7 cellular contexts compared by ENCODE assay signal in genomic region chr7:152825884-152826283, GRCh38.
DNase-seq lines count a peak whose midpoint lies in the region; ATAC-seq and TF ChIP-seq lines count a peak whose summit lies in the region.
"Not testable (repeated sequence)": the region's sequence is repeated elsewhere in the genome, so short reads cannot be mapped to it uniquely, and the experiment has no call there.

No MANE protein-coding gene starts in this region.

- not testable (repeated sequence) for H2AK5ac ChIP-seq in IMR-90 (ENCODE audit: low read depth, low read length)

- H3K23ac ChIP-seq in IMR-90 (ENCODE audit: low read depth, low read length) = not testable (repeated sequence)

- not testable (repeated sequence) for H3K9ac ChIP-seq in IMR-90 (ENCODE audit: low read depth, low read length)

- CTCF ChIA-PET in Calu3 (lab: Charles Lee); IMR-90 (lab: Yijun Ruan, JAX): not testable (repeated sequence)

- H3K36me3 ChIP-seq in IMR-90 (ENCODE audit: control insufficient read depth, insufficient read depth, low read length) = not testable (repeated sequence)

- not testable (repeated sequence) for H3K27ac Mint-ChIP-seq in Calu3 (ENCODE audit: unreplicated experiment)

- ATAC-seq in IMR-90 (ENCODE audit: low read depth) = peak; percentile 59; the same call in 1 of the 2 replicates
- peak; percentile 90 to 91 for ATAC-seq in activated CD4-positive, CD25-positive, alpha-beta regulatory T cell treated with anti-CD3 and anti-CD28 coated beads, Interleukin-2, amount 50 U/mL, for 24 hours

- not testable (repeated sequence) for H4K91ac ChIP-seq in IMR-90 (ENCODE audit: insufficient read depth, low read depth, low read length)

- H4K8ac ChIP-seq in IMR-90 (ENCODE audit: low read depth in 2 of 2, low read length in 2 of 2) = not testable (repeated sequence)

- H2AK9ac ChIP-seq in IMR-90 (replicated peaks; ENCODE audit: low read depth, low read length, poor library complexity) = not testable (repeated sequence)

- H2BK5ac ChIP-seq in IMR-90 (ENCODE audit: low read depth, low read length, poor library complexity, severe bottlenecking) = not testable (repeated sequence)

- not testable (repeated sequence) for H3K18ac ChIP-seq in IMR-90 (ENCODE audit: low read depth, low read length)

- H2BK120ac ChIP-seq in IMR-90 (ENCODE audit: low read depth, low read length) = not testable (repeated sequence)

- not testable (repeated sequence) for H2AFZ ChIP-seq in IMR-90 (replicated peaks; ENCODE audit: low read length, poor library complexity)

- H4K5ac ChIP-seq in IMR-90 (ENCODE audit: low read depth, low read length) = not testable (repeated sequence)

- H3K4me3 Mint-ChIP-seq in Calu3 (ENCODE audit: low read depth, unreplicated experiment) = not testable (repeated sequence)

- in situ Hi-C loops in IMR-90 (cut with MboI; ENCODE audit: low sequenced_read_pairs) = not testable (repeated sequence)

- H3K4me3 ChIP-seq in IMR-90 (ENCODE audit: insufficient read depth, low read depth, low read length); epithelial cell of esophagus (ENCODE audit: low read length): not testable (repeated sequence)

- H3K79me1 ChIP-seq in IMR-90 (ENCODE audit: low read depth in 1 of 2, low read length in 2 of 2) = not testable (repeated sequence)

- H2BK15ac ChIP-seq in IMR-90 (ENCODE audit: low read depth, low read length) = not testable (repeated sequence)

- intact Hi-C loops in Calu3 (cut with micrococcal nuclease; ENCODE audit: unreplicated experiment) = loop anchor here (5.0 kb wide), 1 partner anchor 489 kb away; no protein-coding TSS in a partner anchor
- intact Hi-C loops in IMR-90 (cut with micrococcal nuclease) = not testable (repeated sequence)

- H3K27ac ChIP-seq in IMR-90 (ENCODE audit: insufficient read depth, low read length) = not testable (repeated sequence)

- not testable (repeated sequence) for H3K9me3 ChIP-seq in IMR-90 (ENCODE audit: control insufficient read depth, insufficient read depth, low read length)

- POLR2A ChIA-PET in IMR-90 (lab: Charles Lee; ENCODE audit: unreplicated experiment) = not testable (repeated sequence)

- not testable (repeated sequence) for H3K4me2 ChIP-seq in IMR-90 (ENCODE audit: low read depth, low read length)

- DNase-seq in Calu3 (peak; percentile 11), IMR-90 (peak; percentile 20), NOMO-1 treated with DMSO at 0.1 percent for 48 hours (lab: John Stamatoyannopoulos, UW; ENCODE audit: unreplicated experiment) (peak; percentile 2), astrocyte of the hippocampus (ENCODE audit: low read depth, low spot score) (peak; percentile 30), epithelial cell of esophagus (ENCODE audit: low read depth) (peak; percentile 75), kidney tubule cell (ENCODE audit: low spot score) (peak; percentile 45)

- H3K9me1 ChIP-seq in IMR-90 (ENCODE audit: insufficient read depth, low read length) = not testable (repeated sequence)

- BruUV-seq in Calu3 (replicated peaks; lab: Mats Ljungman, UMichigan); IMR-90 (replicated peaks; lab: Mats Ljungman, UMichigan): not testable (repeated sequence)

- H3K4me1 ChIP-seq in IMR-90 (ENCODE audit: control insufficient read depth, insufficient read depth, low read length) = not testable (repeated sequence)

- H3K4ac ChIP-seq in IMR-90 (ENCODE audit: low read depth, low read length) = not testable (repeated sequence)

- not testable (repeated sequence) for H3K27me3 ChIP-seq in IMR-90 (ENCODE audit: control insufficient read depth, insufficient read depth, low read length)

- not testable (repeated sequence) for H2BK20ac ChIP-seq in IMR-90 (ENCODE audit: low read depth, low read length)

- TF ChIP-seq RAD21 in IMR-90 (IDR thresholded peaks at IDR 0.05; ENCODE audit: low read length) = not testable (repeated sequence)

- H3K9me3 Mint-ChIP-seq in Calu3 (ENCODE audit: low read depth, unreplicated experiment) = not testable (repeated sequence)

- TF ChIP-seq CTCF in Calu3 (IDR thresholded peaks at IDR 0.05; ENCODE audit: unreplicated experiment); IMR-90 (conservative IDR thresholded peaks at IDR 0.05; ENCODE audit: low read depth, low read length); epithelial cell of esophagus (IDR thresholded peaks at IDR 0.05; ENCODE audit: insufficient read depth, low read depth, low read length, missing control alignments): not testable (repeated sequence)

- not testable (repeated sequence) for H3K14ac ChIP-seq in IMR-90 (replicated peaks; ENCODE audit: low read depth, low read length)

- not testable (repeated sequence) for H3K36me3 Mint-ChIP-seq in Calu3 (ENCODE audit: insufficient read depth, unreplicated experiment)

- H3K27me3 Mint-ChIP-seq in Calu3 (ENCODE audit: unreplicated experiment) = not testable (repeated sequence)

- dilution Hi-C loops in IMR-90 (cut with HindIII; ENCODE audit: low sequenced_read_pairs, unreplicated experiment) = not testable (repeated sequence)

- H3K4me1 Mint-ChIP-seq in Calu3 (ENCODE audit: low read depth, unreplicated experiment) = not testable (repeated sequence)

- TF ChIP-seq POLR2A in IMR-90 (IDR thresholded peaks at IDR 0.05; ENCODE audit: low read depth, low read length) = not testable (repeated sequence)

- no CpG with 5 or more reads among the region's 8 CpGs for WGBS in IMR-90 (ENCODE audit: extremely low coverage in 2 of 2, insufficient read length in 1 of 2), 2 experiments

- H4K20me1 ChIP-seq in IMR-90 (ENCODE audit: insufficient read depth, low read length) = not testable (repeated sequence)

- not testable (repeated sequence) for H3K56ac ChIP-seq in IMR-90 (ENCODE audit: extremely low read depth, insufficient read depth, low read length)

TF ChIP-seq in IMR-90, 13 proteins besides CTCF, POLR2A, EP300 and RAD21:
- TF ChIP-seq FOS (IDR thresholded peaks at IDR 0.05; ENCODE audit: low read depth, low read length) (0 out of 2 replicates have a peak, but pooled peaks have one; percentile 8), CEBPB (IDR thresholded peaks at IDR 0.05; ENCODE audit: low read depth, low read length) (peak; percentile 76)

Comparison
In these comparisons a context has a peak if more than half of its experiments do, and no peak if none do; other contexts are left out.
1. DNase-seq: peak in every context shown above with its lines; median percentile 75 in epithelial cell of esophagus; 45 in kidney tubule cell; 30 in astrocyte of the hippocampus; 20 in IMR-90; 11 in Calu3; 2 in NOMO-1 treated with DMSO at 0.1 percent for 48 hours.